ENCODE assay signal across 21 cellular contexts in the genomic region with DNA sequence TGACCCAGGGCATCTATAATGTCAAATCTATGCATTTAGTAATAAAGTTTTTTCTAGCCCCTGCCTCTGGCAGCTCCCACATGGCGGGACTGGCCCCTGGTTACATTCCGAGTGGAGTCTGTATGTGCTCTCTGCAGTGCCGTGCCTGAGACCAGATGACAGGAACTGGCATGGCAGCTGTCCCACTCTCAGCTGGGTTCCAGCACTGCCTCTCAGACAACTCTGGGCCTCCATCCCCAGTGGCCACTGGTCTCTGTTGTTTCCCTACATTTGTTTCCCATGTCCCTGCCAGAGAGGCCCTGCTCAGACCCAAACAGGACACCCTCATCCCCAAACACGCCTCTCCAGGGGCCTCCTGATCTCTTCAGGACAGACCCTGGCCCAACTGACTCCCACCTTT.
DNase-seq lines count a peak whose midpoint lies in the region; ATAC-seq lines count a peak whose summit lies in the region.
"Had no signal": no experiment of that assay in that cellular context is flagged by ENCODE, and none has a peak within 500 bp of the region (broad histone marks: within the 10 kb centered on the region; RNA-seq: fewer than 3 reads in every experiment).

No MANE protein-coding gene starts in this region.

- CTCF ChIA-PET in activated CD4-positive, alpha-beta T cell treated with anti-CD3 and anti-CD28 coated beads, Interleukin-2, amount 10 ng/mL, durations not matched to agents 7 days and 5 days (lab: Charles Lee): no interaction called here

- no peaks in the 10 kb centered on the region for H3K36me3 Mint-ChIP-seq in activated CD4-positive, alpha-beta T cell treated with anti-CD3 and anti-CD28 coated beads, Interleukin-2, amount 10 ng/mL, durations not matched to agents 24 days and 14 days (ENCODE audit: low read depth)
- H3K36me3 Mint-ChIP-seq in activated CD4-positive, alpha-beta T cell treated with anti-CD3 and anti-CD28 coated beads, Interleukin-2, amount 10 ng/mL, durations not matched to agents 7 days and 5 days (ENCODE audit: low read depth): no peaks in the 10 kb centered on the region
- H3K36me3 Mint-ChIP-seq: CD4-positive, alpha-beta memory T cell had no signal

- ATAC-seq in left lobe of liver: no peak
- no peak for ATAC-seq in GM18870 (IDR thresholded peaks at IDR 0.05; ENCODE audit: unreplicated experiment)
- ATAC-seq: GM12878, PC-3 had no signal

- H3K9me3 Mint-ChIP-seq in activated CD4-positive, alpha-beta T cell treated with anti-CD3 and anti-CD28 coated beads, Interleukin-2, amount 10 ng/mL, durations not matched to agents 24 days and 14 days: no peaks in the 10 kb centered on the region
- peaks cover 3% of the 10 kb centered on the region for H3K9me3 Mint-ChIP-seq in activated CD4-positive, alpha-beta T cell treated with anti-CD3 and anti-CD28 coated beads, Interleukin-2, amount 10 ng/mL, durations not matched to agents 7 days and 5 days

- no peaks in the 10 kb centered on the region for H3K4me1 Mint-ChIP-seq in activated CD4-positive, alpha-beta T cell treated with anti-CD3 and anti-CD28 coated beads, Interleukin-2, amount 10 ng/mL, durations not matched to agents 24 days and 14 days
- no peaks in the 10 kb centered on the region for H3K4me1 Mint-ChIP-seq in activated CD4-positive, alpha-beta T cell treated with anti-CD3 and anti-CD28 coated beads, Interleukin-2, amount 10 ng/mL, durations not matched to agents 7 days and 5 days
- H3K4me1 Mint-ChIP-seq: CD4-positive, alpha-beta memory T cell had no signal

- intact Hi-C loops in activated CD4-positive, alpha-beta T cell treated with anti-CD3 and anti-CD28 coated beads, Interleukin-2, amount 10 ng/mL, durations not matched to agents 24 days and 14 days (cut with micrococcal nuclease): no loop called here

- no peak overlapping the region for H3K4me3 Mint-ChIP-seq in activated CD4-positive, alpha-beta T cell treated with anti-CD3 and anti-CD28 coated beads, Interleukin-2, amount 10 ng/mL, durations not matched to agents 24 days and 14 days
- no peak overlapping the region for H3K4me3 Mint-ChIP-seq in activated CD4-positive, alpha-beta T cell treated with anti-CD3 and anti-CD28 coated beads, Interleukin-2, amount 10 ng/mL, durations not matched to agents 7 days and 5 days
- H3K4me3 Mint-ChIP-seq: CD4-positive, alpha-beta memory T cell had no signal

- POLR2A ChIA-PET in activated CD4-positive, alpha-beta T cell treated with anti-CD3 and anti-CD28 coated beads, Interleukin-2, amount 10 ng/mL, durations not matched to agents 7 days and 5 days (lab: Charles Lee): no interaction called here

- H3K27ac Mint-ChIP-seq in activated CD4-positive, alpha-beta T cell treated with anti-CD3 and anti-CD28 coated beads, Interleukin-2, amount 10 ng/mL, durations not matched to agents 24 days and 14 days: no peak overlapping the region
- H3K27ac Mint-ChIP-seq in activated CD4-positive, alpha-beta T cell treated with anti-CD3 and anti-CD28 coated beads, Interleukin-2, amount 10 ng/mL, durations not matched to agents 7 days and 5 days: no peak overlapping the region
- H3K27ac Mint-ChIP-seq: CD4-positive, alpha-beta memory T cell had no signal

- no peaks in the 10 kb centered on the region for H3K27me3 Mint-ChIP-seq in activated CD4-positive, alpha-beta T cell treated with anti-CD3 and anti-CD28 coated beads, Interleukin-2, amount 10 ng/mL, durations not matched to agents 24 days and 14 days
- no peaks in the 10 kb centered on the region for H3K27me3 Mint-ChIP-seq in activated CD4-positive, alpha-beta T cell treated with anti-CD3 and anti-CD28 coated beads, Interleukin-2, amount 10 ng/mL, durations not matched to agents 7 days and 5 days

- DNase-seq in activated CD4-positive, alpha-beta T cell treated with anti-CD3 and anti-CD28 coated beads, Interleukin-2, amount 10 ng/mL, durations not matched to agents 24 days and 14 days: peak; percentile 20
- DNase-seq in activated CD4-positive, alpha-beta T cell treated with anti-CD3 and anti-CD28 coated beads, Interleukin-2, amount 10 ng/mL, durations not matched to agents 7 days and 5 days: no peak
- DNase-seq in NCI-H69 (lab: John Stamatoyannopoulos, UW) (peak; percentile 70), left lobe of liver (ENCODE audit: low spot score) (peak; percentile 14), retina (peak; percentile 79), MV-4-11 (lab: John Stamatoyannopoulos, UW) (no peak), NCI-H1048 (lab: John Stamatoyannopoulos, UW) (no peak)
- DNase-seq: CD4-positive, alpha-beta memory T cell; GDM1; HCEC 1CT; IMR-90; MM.1S; NCI-H1092; NCI-H1417 treated with DMSO at 0.1 percent for 48 hours; NCI-H2081; NCI-H510A treated with DMSO at 0.1 percent for 48 hours; NCI-H82; NK-92 treated with Interleukin-12 subunit alpha and Interleukin-12 subunit beta, amount 100 ng/mL, for 24 hours; PC-3 had no signal

Comparison
In these comparisons a context has a peak if more than half of its experiments do, and no peak if none do; other contexts are left out.
1. DNase-seq: peak in activated CD4-positive, alpha-beta T cell treated with anti-CD3 and anti-CD28 coated beads, Interleukin-2, amount 10 ng/mL, durations not matched to agents 24 days and 14 days (single experiment), NCI-H69 (single experiment), left lobe of liver (single experiment) and retina (single experiment); none in activated CD4-positive, alpha-beta T cell treated with anti-CD3 and anti-CD28 coated beads, Interleukin-2, amount 10 ng/mL, durations not matched to agents 7 days and 5 days (single experiment), MV-4-11 (single experiment) and NCI-H1048 (single experiment).